ENCODE assay signal across 1 cellular context in genomic region chr6:43435682-43436437, GRCh38.
TF ChIP-seq lines count a peak whose summit lies in the region.

No MANE protein-coding gene starts in this region.

TF ChIP-seq in endothelial cell of umbilical vein, 7 proteins besides CTCF, POLR2A, EP300 and RAD21:
- no peak for TF ChIP-seq GATA2 (IDR thresholded peaks at IDR 0.05; ENCODE audit: insufficient read depth, insufficient read length, low read depth, low read length)
- no peak for TF ChIP-seq JUN (IDR thresholded peaks at IDR 0.05; ENCODE audit: borderline replicate concordance, insufficient read depth, insufficient read length, low read depth)
- no peak for TF ChIP-seq MYC (IDR thresholded peaks at IDR 0.05; ENCODE audit: low read depth, low read length)
- TF ChIP-seq POLR2AphosphoS5 (IDR thresholded peaks at IDR 0.05; ENCODE audit: insufficient read depth, low read depth, low read length) = no peak
- no peak for TF ChIP-seq EZH2 (IDR thresholded peaks at IDR 0.05; ENCODE audit: borderline replicate concordance, low read depth, low read length, severe bottlenecking)
- no peak for TF ChIP-seq FOS (IDR thresholded peaks at IDR 0.05; ENCODE audit: borderline replicate concordance, insufficient read depth, low read length)
- no peak for TF ChIP-seq MAX (IDR thresholded peaks at IDR 0.05; ENCODE audit: insufficient read depth, insufficient read length)
